Comparison of ENCODE assay signal across 3 cellular contexts in the genomic region with DNA sequence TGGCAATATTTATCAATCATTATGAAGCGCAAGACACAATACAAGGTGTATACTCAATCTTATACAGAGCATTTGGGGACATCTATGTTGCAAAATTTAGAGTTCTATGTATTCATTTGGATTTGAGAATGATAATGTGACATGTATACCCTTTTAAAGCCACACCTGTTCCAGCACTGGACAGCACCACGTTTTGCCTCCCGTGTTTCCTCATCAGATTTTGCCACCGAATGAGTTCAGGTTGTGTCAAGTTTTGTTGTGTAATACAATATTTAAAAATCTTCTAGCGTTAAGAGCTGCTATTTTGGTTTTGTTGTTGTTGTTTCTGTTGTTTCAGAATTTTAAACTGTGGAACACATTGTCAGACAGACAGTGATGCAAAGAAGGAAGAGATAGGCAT.
TF ChIP-seq lines count a peak whose summit lies in the region.

No MANE protein-coding gene starts in this region.

TF ChIP-seq in SK-N-SH, 30 proteins besides CTCF, POLR2A, EP300 and RAD21:
- TF ChIP-seq, protein P1, sequence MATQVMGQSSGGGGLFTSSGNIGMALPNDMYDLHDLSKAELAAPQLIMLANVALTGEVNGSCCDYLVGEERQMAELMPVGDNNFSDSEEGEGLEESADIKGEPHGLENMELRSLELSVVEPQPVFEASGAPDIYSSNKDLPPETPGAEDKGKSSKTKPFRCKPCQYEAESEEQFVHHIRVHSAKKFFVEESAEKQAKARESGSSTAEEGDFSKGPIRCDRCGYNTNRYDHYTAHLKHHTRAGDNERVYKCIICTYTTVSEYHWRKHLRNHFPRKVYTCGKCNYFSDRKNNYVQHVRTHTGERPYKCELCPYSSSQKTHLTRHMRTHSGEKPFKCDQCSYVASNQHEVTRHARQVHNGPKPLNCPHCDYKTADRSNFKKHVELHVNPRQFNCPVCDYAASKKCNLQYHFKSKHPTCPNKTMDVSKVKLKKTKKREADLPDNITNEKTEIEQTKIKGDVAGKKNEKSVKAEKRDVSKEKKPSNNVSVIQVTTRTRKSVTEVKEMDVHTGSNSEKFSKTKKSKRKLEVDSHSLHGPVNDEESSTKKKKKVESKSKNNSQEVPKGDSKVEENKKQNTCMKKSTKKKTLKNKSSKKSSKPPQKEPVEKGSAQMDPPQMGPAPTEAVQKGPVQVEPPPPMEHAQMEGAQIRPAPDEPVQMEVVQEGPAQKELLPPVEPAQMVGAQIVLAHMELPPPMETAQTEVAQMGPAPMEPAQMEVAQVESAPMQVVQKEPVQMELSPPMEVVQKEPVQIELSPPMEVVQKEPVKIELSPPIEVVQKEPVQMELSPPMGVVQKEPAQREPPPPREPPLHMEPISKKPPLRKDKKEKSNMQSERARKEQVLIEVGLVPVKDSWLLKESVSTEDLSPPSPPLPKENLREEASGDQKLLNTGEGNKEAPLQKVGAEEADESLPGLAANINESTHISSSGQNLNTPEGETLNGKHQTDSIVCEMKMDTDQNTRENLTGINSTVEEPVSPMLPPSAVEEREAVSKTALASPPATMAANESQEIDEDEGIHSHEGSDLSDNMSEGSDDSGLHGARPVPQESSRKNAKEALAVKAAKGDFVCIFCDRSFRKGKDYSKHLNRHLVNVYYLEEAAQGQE (IDR thresholded peaks at IDR 0.05; ENCODE audit: low read depth, low read length) = 0 out of 2 replicates have a peak, but pooled peaks have one; percentile 14
- TF ChIP-seq GATA2 (CRISPR knock-in tag; IDR thresholded peaks at IDR 0.05) = no peak

TF ChIP-seq in SK-N-SH treated with all-trans-retinoic acid at 6 μM for 48 hours, 23 proteins besides CTCF, POLR2A, EP300 and RAD21 (continued from another document):
- TF ChIP-seq, protein P2, sequence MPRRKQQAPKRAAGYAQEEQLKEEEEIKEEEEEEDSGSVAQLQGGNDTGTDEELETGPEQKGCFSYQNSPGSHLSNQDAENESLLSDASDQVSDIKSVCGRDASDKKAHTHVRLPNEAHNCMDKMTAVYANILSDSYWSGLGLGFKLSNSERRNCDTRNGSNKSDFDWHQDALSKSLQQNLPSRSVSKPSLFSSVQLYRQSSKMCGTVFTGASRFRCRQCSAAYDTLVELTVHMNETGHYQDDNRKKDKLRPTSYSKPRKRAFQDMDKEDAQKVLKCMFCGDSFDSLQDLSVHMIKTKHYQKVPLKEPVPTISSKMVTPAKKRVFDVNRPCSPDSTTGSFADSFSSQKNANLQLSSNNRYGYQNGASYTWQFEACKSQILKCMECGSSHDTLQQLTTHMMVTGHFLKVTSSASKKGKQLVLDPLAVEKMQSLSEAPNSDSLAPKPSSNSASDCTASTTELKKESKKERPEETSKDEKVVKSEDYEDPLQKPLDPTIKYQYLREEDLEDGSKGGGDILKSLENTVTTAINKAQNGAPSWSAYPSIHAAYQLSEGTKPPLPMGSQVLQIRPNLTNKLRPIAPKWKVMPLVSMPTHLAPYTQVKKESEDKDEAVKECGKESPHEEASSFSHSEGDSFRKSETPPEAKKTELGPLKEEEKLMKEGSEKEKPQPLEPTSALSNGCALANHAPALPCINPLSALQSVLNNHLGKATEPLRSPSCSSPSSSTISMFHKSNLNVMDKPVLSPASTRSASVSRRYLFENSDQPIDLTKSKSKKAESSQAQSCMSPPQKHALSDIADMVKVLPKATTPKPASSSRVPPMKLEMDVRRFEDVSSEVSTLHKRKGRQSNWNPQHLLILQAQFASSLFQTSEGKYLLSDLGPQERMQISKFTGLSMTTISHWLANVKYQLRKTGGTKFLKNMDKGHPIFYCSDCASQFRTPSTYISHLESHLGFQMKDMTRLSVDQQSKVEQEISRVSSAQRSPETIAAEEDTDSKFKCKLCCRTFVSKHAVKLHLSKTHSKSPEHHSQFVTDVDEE (CRISPR knock-in tag; IDR thresholded peaks at IDR 0.05) = no peak
- TF ChIP-seq, protein P3, sequence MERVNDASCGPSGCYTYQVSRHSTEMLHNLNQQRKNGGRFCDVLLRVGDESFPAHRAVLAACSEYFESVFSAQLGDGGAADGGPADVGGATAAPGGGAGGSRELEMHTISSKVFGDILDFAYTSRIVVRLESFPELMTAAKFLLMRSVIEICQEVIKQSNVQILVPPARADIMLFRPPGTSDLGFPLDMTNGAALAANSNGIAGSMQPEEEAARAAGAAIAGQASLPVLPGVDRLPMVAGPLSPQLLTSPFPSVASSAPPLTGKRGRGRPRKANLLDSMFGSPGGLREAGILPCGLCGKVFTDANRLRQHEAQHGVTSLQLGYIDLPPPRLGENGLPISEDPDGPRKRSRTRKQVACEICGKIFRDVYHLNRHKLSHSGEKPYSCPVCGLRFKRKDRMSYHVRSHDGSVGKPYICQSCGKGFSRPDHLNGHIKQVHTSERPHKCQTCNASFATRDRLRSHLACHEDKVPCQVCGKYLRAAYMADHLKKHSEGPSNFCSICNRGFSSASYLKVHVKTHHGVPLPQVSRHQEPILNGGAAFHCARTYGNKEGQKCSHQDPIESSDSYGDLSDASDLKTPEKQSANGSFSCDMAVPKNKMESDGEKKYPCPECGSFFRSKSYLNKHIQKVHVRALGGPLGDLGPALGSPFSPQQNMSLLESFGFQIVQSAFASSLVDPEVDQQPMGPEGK (CRISPR knock-in tag; IDR thresholded peaks at IDR 0.05; ENCODE audit: borderline replicate concordance) = no peak
- TF ChIP-seq SNAI2 (CRISPR knock-in tag; IDR thresholded peaks at IDR 0.05) (no peak), ZNF565 (CRISPR knock-in tag; conservative IDR thresholded peaks at IDR 0.05; ENCODE audit: low read depth) (no peak), PPARA (CRISPR knock-in tag; IDR thresholded peaks at IDR 0.05; ENCODE audit: borderline replicate concordance) (no peak)
- TF ChIP-seq, protein P4, sequence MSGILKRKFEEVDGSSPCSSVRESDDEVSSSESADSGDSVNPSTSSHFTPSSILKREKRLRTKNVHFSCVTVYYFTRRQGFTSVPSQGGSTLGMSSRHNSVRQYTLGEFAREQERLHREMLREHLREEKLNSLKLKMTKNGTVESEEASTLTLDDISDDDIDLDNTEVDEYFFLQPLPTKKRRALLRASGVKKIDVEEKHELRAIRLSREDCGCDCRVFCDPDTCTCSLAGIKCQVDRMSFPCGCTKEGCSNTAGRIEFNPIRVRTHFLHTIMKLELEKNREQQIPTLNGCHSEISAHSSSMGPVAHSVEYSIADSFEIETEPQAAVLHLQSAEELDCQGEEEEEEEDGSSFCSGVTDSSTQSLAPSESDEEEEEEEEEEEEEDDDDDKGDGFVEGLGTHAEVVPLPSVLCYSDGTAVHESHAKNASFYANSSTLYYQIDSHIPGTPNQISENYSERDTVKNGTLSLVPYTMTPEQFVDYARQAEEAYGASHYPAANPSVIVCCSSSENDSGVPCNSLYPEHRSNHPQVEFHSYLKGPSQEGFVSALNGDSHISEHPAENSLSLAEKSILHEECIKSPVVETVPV (CRISPR knock-in tag; IDR thresholded peaks at IDR 0.05) = no peak

TF ChIP-seq in Ishikawa, 13 proteins besides CTCF, POLR2A, EP300 and RAD21 (continued from another document):
- TF ChIP-seq, protein P1 (IDR thresholded peaks at IDR 0.05; ENCODE audit: low read depth) = peak; percentile 70
